ENCODE assay signal across 8 cellular contexts in genomic region chr2:196638765-196639164, GRCh38. TPM values are rescaled to one million over a fixed set of nuclear protein-coding genes. Genes with fewer than 3 reads are reported as not detected.
DNase-seq lines count a peak whose midpoint lies in the region; ATAC-seq and TF ChIP-seq lines count a peak whose summit lies in the region.

No MANE protein-coding gene starts in this region.

- CTCF ChIA-PET in activated naive CD4-positive, alpha-beta T cell treated with anti-CD3 and anti-CD28 coated beads, Interleukin-2, amount 10 ng/mL, durations not matched to agents 7 days and 5 days (lab: Charles Lee), result no interaction called here

- intact Hi-C loops in testis (cut with DNase I; ENCODE audit: low total_unique reads), result no loop called here

- H3K4me1 Mint-ChIP-seq in activated naive CD4-positive, alpha-beta T cell treated with anti-CD3 and anti-CD28 coated beads, Interleukin-2, amount 10 ng/mL, durations not matched to agents 7 days and 5 days, result peaks cover 30% of the 10 kb centered on the region
- H3K4me1 Mint-ChIP-seq in activated naive CD8-positive, alpha-beta T cell treated with anti-CD3 and anti-CD28 coated beads, Interleukin-2, amount 50 U/mL, for 24 hours, result peaks cover 19% of the 10 kb centered on the region

- peaks cover 0 to 3% (median under 1%) of the 10 kb centered on the region in 4 donors for H3K4me1 ChIP-seq in liver (ENCODE audit: control insufficient read depth in 4 of 4, insufficient read depth in 4 of 4, low read length in 3 of 4)
- H3K4me1 ChIP-seq in testis, result peaks cover 3% of the 10 kb centered on the region

- ATAC-seq in activated naive CD4-positive, alpha-beta T cell treated with anti-CD3 and anti-CD28 coated beads, Interleukin-2, amount 50 U/mL, for 72 hours, result no peak
- ATAC-seq in activated naive CD8-positive, alpha-beta T cell treated with anti-CD3 and anti-CD28 coated beads, Interleukin-2, amount 50 U/mL, for 24 hours, result no peak
- ATAC-seq in HG03097 (IDR thresholded peaks at IDR 0.05; ENCODE audit: low FRiP score, unreplicated experiment) (no peak), GM18505 (IDR thresholded peaks at IDR 0.05; ENCODE audit: unreplicated experiment) (no peak)

- H3K27ac ChIP-seq in liver (ENCODE audit: low read depth in 1 of 2, low read length in 2 of 2) (no peak overlapping the region), testis (no peak overlapping the region)

- H3K9me3 Mint-ChIP-seq in activated naive CD4-positive, alpha-beta T cell treated with anti-CD3 and anti-CD28 coated beads, Interleukin-2, amount 10 ng/mL, durations not matched to agents 7 days and 5 days, result no peaks in the 10 kb centered on the region
- no peaks in the 10 kb centered on the region for H3K9me3 Mint-ChIP-seq in activated naive CD4-positive, alpha-beta T cell treated with anti-CD3 and anti-CD28 coated beads, Interleukin-2, amount 50 U/mL, for 72 hours
- H3K9me3 Mint-ChIP-seq in activated naive CD8-positive, alpha-beta T cell treated with anti-CD3 and anti-CD28 coated beads, Interleukin-2, amount 50 U/mL, for 24 hours, result no peaks in the 10 kb centered on the region

- no peak overlapping the region for H3K9ac ChIP-seq in liver (ENCODE audit: low read depth in 1 of 2, low read length in 2 of 2)

- H3K36me3 ChIP-seq in liver (ENCODE audit: control insufficient read depth in 4 of 4, insufficient read depth in 3 of 4, low read depth in 1 of 4, low read length in 3 of 4) (no peaks in the 10 kb centered on the region), testis (ENCODE audit: low read depth, missing control alignments) (no peaks in the 10 kb centered on the region)

- peaks cover 14% of the 10 kb centered on the region for H3K27me3 Mint-ChIP-seq in activated naive CD4-positive, alpha-beta T cell treated with anti-CD3 and anti-CD28 coated beads, Interleukin-2, amount 10 ng/mL, durations not matched to agents 7 days and 5 days
- no peaks in the 10 kb centered on the region for H3K27me3 Mint-ChIP-seq in activated naive CD8-positive, alpha-beta T cell treated with anti-CD3 and anti-CD28 coated beads, Interleukin-2, amount 50 U/mL, for 24 hours

- 94% methylated on average over 19 of the region's 19 CpGs for WGBS in liver
- 62 to 69% methylated on average over 19 of the region's 19 CpGs for WGBS in testis, 2 donors

- no peak for TF ChIP-seq POLR2A in testis (IDR thresholded peaks at IDR 0.05)
- TF ChIP-seq POLR2A in GM18505 (IDR thresholded peaks at IDR 0.05; ENCODE audit: borderline replicate concordance, extremely low read depth, insufficient read depth, insufficient read length), result no peak

- H3K4me3 ChIP-seq in liver (ENCODE audit: low read depth in 1 of 3, low read length in 3 of 3) (peak overlapping the region in 2 of 3 donors; percentile 59 to 76), testis (peak overlapping the region; percentile 53 to 74)

- DNase-seq in activated naive CD4-positive, alpha-beta T cell treated with anti-CD3 and anti-CD28 coated beads, Interleukin-2, amount 10 ng/mL, durations not matched to agents 7 days and 5 days, result no peak
- no peak for DNase-seq in activated naive CD4-positive, alpha-beta T cell treated with anti-CD3 and anti-CD28 coated beads, Interleukin-2, amount 50 U/mL, for 72 hours (ENCODE audit: low spot score in 2 of 2)
- DNase-seq in activated naive CD8-positive, alpha-beta T cell treated with anti-CD3 and anti-CD28 coated beads, Interleukin-2, amount 50 U/mL, for 24 hours, result no peak
- DNase-seq in testis, result no peak
- no peak for DNase-seq in activated CD8-positive, alpha-beta memory T cell treated with anti-CD3 and anti-CD28 coated beads for 24 hours

- H3K9me3 ChIP-seq in liver (ENCODE audit: control insufficient read depth in 4 of 4, low read length in 3 of 4) (no peaks in the 10 kb centered on the region), testis (no peaks in the 10 kb centered on the region)

- TF ChIP-seq CTCF in liver (IDR thresholded peaks at IDR 0.05; ENCODE audit: low read depth, low read length, missing input control), result no peak
- TF ChIP-seq CTCF in testis (IDR thresholded peaks at IDR 0.05), result no peak

- no peak for TF ChIP-seq RAD21 in liver (IDR thresholded peaks at IDR 0.05)

- H3K27ac Mint-ChIP-seq in activated naive CD4-positive, alpha-beta T cell treated with anti-CD3 and anti-CD28 coated beads, Interleukin-2, amount 10 ng/mL, durations not matched to agents 7 days and 5 days, result no peak overlapping the region
- peak overlapping the region in 1 of 2 donors; percentile 92 for H3K27ac Mint-ChIP-seq in activated naive CD4-positive, alpha-beta T cell treated with anti-CD3 and anti-CD28 coated beads, Interleukin-2, amount 50 U/mL, for 72 hours
- no peak overlapping the region for H3K27ac Mint-ChIP-seq in activated naive CD8-positive, alpha-beta T cell treated with anti-CD3 and anti-CD28 coated beads, Interleukin-2, amount 50 U/mL, for 24 hours

- no peaks in the 10 kb centered on the region for H3K36me3 Mint-ChIP-seq in activated naive CD4-positive, alpha-beta T cell treated with anti-CD3 and anti-CD28 coated beads, Interleukin-2, amount 10 ng/mL, durations not matched to agents 7 days and 5 days
- H3K36me3 Mint-ChIP-seq in activated naive CD4-positive, alpha-beta T cell treated with anti-CD3 and anti-CD28 coated beads, Interleukin-2, amount 50 U/mL, for 72 hours, result peaks cover 0 to 14% of the 10 kb centered on the region in 2 donors
- no peaks in the 10 kb centered on the region for H3K36me3 Mint-ChIP-seq in activated naive CD8-positive, alpha-beta T cell treated with anti-CD3 and anti-CD28 coated beads, Interleukin-2, amount 50 U/mL, for 24 hours (ENCODE audit: low read depth)

- peak overlapping the region; percentile 90 for H3K4me3 Mint-ChIP-seq in activated naive CD4-positive, alpha-beta T cell treated with anti-CD3 and anti-CD28 coated beads, Interleukin-2, amount 10 ng/mL, durations not matched to agents 7 days and 5 days
- peak overlapping the region; percentile 90 for H3K4me3 Mint-ChIP-seq in activated naive CD8-positive, alpha-beta T cell treated with anti-CD3 and anti-CD28 coated beads, Interleukin-2, amount 50 U/mL, for 24 hours

- no peaks in the 10 kb centered on the region for H3K27me3 ChIP-seq in liver (ENCODE audit: control insufficient read depth in 4 of 4, insufficient read depth in 4 of 4, low read length in 3 of 4)
- H3K27me3 ChIP-seq in testis, result no peaks in the 10 kb centered on the region

TF ChIP-seq in liver, 16 proteins besides CTCF, POLR2A, EP300 and RAD21 (continues in another document):
- TF ChIP-seq TAF1 (conservative IDR thresholded peaks at IDR 0.05), result no peak
- no peak for TF ChIP-seq ZBTB33 (IDR thresholded peaks at IDR 0.05)
- no peak for TF ChIP-seq YY1 (IDR thresholded peaks at IDR 0.05)
- no peak for TF ChIP-seq FOXA2 (IDR thresholded peaks at IDR 0.05)
- no peak for TF ChIP-seq MAX (IDR thresholded peaks at IDR 0.05)
- TF ChIP-seq HNF4A (conservative IDR thresholded peaks at IDR 0.05), result no peak
- TF ChIP-seq ATF3 (IDR thresholded peaks at IDR 0.05), result no peak
- no peak for TF ChIP-seq EGR1 (IDR thresholded peaks at IDR 0.05; ENCODE audit: low read depth in 2 of 2)
- no peak for TF ChIP-seq NR2F2 (IDR thresholded peaks at IDR 0.05)
- TF ChIP-seq SP1 (IDR thresholded peaks at IDR 0.05), result no peak
- no peak for TF ChIP-seq FOXA1 (IDR thresholded peaks at IDR 0.05)
- no peak for TF ChIP-seq GABPA (IDR thresholded peaks at IDR 0.05 in 1 of 2, conservative IDR thresholded peaks at IDR 0.05 in 1 of 2)
- TF ChIP-seq JUND (IDR thresholded peaks at IDR 0.05), result no peak
- no peak for TF ChIP-seq HNF4G (IDR thresholded peaks at IDR 0.05)

RNA-seq across cellular contexts. Expression of gene CCDC150, which starts 0.8 kb away (rescaled TPM):
- total RNA-seq in activated naive CD4-positive, alpha-beta T cell treated with anti-CD3 and anti-CD28 coated beads, Interleukin-2, amount 50 U/mL, for 72 hours, result 10 to 100 TPM; 23.3 to 24.0 TPM
- total RNA-seq in liver, result 1 to 10 TPM; 4.6 to 5.7 TPM
- polyA plus RNA-seq in liver, result 1 to 10 TPM in 1 of 2 donors, under 1 TPM in 1; 0.78 to 6.3 TPM
- 10 to 100 TPM; 31.7 to 52.0 TPM for total RNA-seq in testis
- 22.7 TPM for polyA plus RNA-seq in testis (ENCODE audit: insufficient read depth, low read depth, low replicate concordance)

RNA-seq across cellular contexts. Expression of gene HECW2, which starts 45.4 kb away (rescaled TPM):
- total RNA-seq in activated naive CD4-positive, alpha-beta T cell treated with anti-CD3 and anti-CD28 coated beads, Interleukin-2, amount 50 U/mL, for 72 hours, result 1 to 10 TPM; 1.7 to 3.1 TPM
- 10 to 100 TPM in 1 of 2 donors, 1 to 10 TPM in 1; 5.9 to 29.7 TPM for total RNA-seq in liver
- 1 to 10 TPM; 1.9 to 2.8 TPM for polyA plus RNA-seq in liver
- total RNA-seq in testis, result 10 to 100 TPM; 16.7 to 24.7 TPM
- 7.3 TPM for polyA plus RNA-seq in testis (ENCODE audit: insufficient read depth, low read depth, low replicate concordance)
